In genomic region chr17:56765449-56765848, GRCh38 we compare ENCODE assay signal across 31 cellular contexts.
"Had no signal": no experiment of that assay in that cellular context is flagged by ENCODE, and none has a peak within 500 bp of the region (broad histone marks: within the 10 kb centered on the region; RNA-seq: fewer than 3 reads in every experiment).

No MANE protein-coding gene starts in this region.

- H3K4me3 ChIP-seq: esophagus muscularis mucosa, gastroesophageal sphincter, heart left ventricle, hepatocyte, lung, mucosa of descending colon, right atrium auricular region, smooth muscle cell, stomach, thyroid gland, vagina had no signal

- DNase-seq: cortex of kidney; effector CD4-positive, alpha-beta T cell; foreskin keratinocyte; heart left ventricle; kidney; mucosa of descending colon; naive B cell; stimulated activated CD4-positive, alpha-beta T cell treated with anti-CD3 and anti-CD28 coated beads, Interleukin-12 subunit alpha, Interleukin-12 subunit beta, amount 100 ng/mL, for 4 hours; stimulated activated CD4-positive, alpha-beta T cell treated with anti-CD3 and anti-CD28 coated beads, Interleukin-1b, Interleukin-23, amount 100 ng/mL, for 48 hours; stimulated activated CD4-positive, alpha-beta T cell treated with anti-CD3 and anti-CD28 coated beads, Interleukin-4, amount 100 ng/mL, for 24 hours; stimulated activated naive CD4-positive, alpha-beta T cell treated with Interleukin-2 at 50 U/mL for 16 hours; stomach; thyroid gland; trophoblast cell had no signal

- H3K9ac ChIP-seq: parathyroid adenoma had no signal

- H3K27ac Mint-ChIP-seq: memory B cell; mesothelial cell of epicardium; naive B cell; natural killer cell treated with Interleukin-12 subunit alpha and Interleukin-12 subunit beta and Interleukin-15 and Interleukin-18, amount 100 ng/mL, for 72 hours; progenitor cell of endocrine pancreas; stimulated activated effector memory CD8-positive, alpha-beta T cell treated with anti-CD3 and anti-CD28 coated beads, Interleukin-12 subunit alpha, Interleukin-12 subunit beta, amount 100 ng/mL, for 72 hours had no signal

- H3K9me3 Mint-ChIP-seq: mesothelial cell of epicardium; natural killer cell treated with Interleukin-12 subunit alpha and Interleukin-12 subunit beta and Interleukin-15 and Interleukin-18, amount 100 ng/mL, for 72 hours; neural crest cell; stimulated activated effector memory CD8-positive, alpha-beta T cell treated with anti-CD3 and anti-CD28 coated beads, Interleukin-12 subunit alpha, Interleukin-12 subunit beta, amount 100 ng/mL, for 72 hours had no signal

- H3K4me2 ChIP-seq: hepatocyte, smooth muscle cell had no signal

- H3K27me3 ChIP-seq: gastroesophageal sphincter, right atrium auricular region, stomach, thyroid gland, vagina had no signal

- H3K79me2 ChIP-seq: hepatocyte, parathyroid adenoma had no signal

- ATAC-seq: foreskin keratinocyte; gastroesophageal sphincter; heart left ventricle; left lobe of liver; mucosa of descending colon; natural killer cell treated with Interleukin-12 subunit alpha and Interleukin-12 subunit beta and Interleukin-15 and Interleukin-18, amount 100 ng/mL, for 72 hours; sciatic nerve; stimulated activated effector memory CD8-positive, alpha-beta T cell treated with anti-CD3 and anti-CD28 coated beads, Interleukin-12 subunit alpha, Interleukin-12 subunit beta, amount 100 ng/mL, for 72 hours had no signal

- H3K4me1 ChIP-seq: esophagus muscularis mucosa, foreskin keratinocyte, gastroesophageal sphincter, heart left ventricle, parathyroid adenoma, right atrium auricular region, stomach, thyroid gland, vagina had no signal

- H3K36me3 ChIP-seq: esophagus muscularis mucosa, gastroesophageal sphincter, heart left ventricle, right atrium auricular region, stomach, thyroid gland, vagina had no signal

- H2AFZ ChIP-seq: hepatocyte, parathyroid adenoma had no signal

- H3K36me3 Mint-ChIP-seq: memory B cell; mesothelial cell of epicardium; naive B cell; natural killer cell treated with Interleukin-12 subunit alpha and Interleukin-12 subunit beta and Interleukin-15 and Interleukin-18, amount 100 ng/mL, for 72 hours; stimulated activated effector memory CD8-positive, alpha-beta T cell treated with anti-CD3 and anti-CD28 coated beads, Interleukin-12 subunit alpha, Interleukin-12 subunit beta, amount 100 ng/mL, for 72 hours had no signal

- H3K27ac ChIP-seq: esophagus muscularis mucosa, foreskin keratinocyte, gastroesophageal sphincter, heart left ventricle, hepatocyte, parathyroid adenoma, right atrium auricular region, stomach, thyroid gland, vagina had no signal

- FAIRE-seq: endothelial cell of umbilical vein, kidney had no signal

- H3K9me3 ChIP-seq: esophagus muscularis mucosa, gastroesophageal sphincter, heart left ventricle, mucosa of descending colon, right atrium auricular region, stomach, thyroid gland, vagina had no signal
